In genomic region chr14:95408731-95409471, GRCh38 we compare ENCODE assay signal across 18 cellular contexts.
DNase-seq lines count a peak whose midpoint lies in the region; ATAC-seq and TF ChIP-seq lines count a peak whose summit lies in the region.
"Had no signal": no experiment of that assay in that cellular context is flagged by ENCODE, and none has a peak within 500 bp of the region (broad histone marks: within the 10 kb centered on the region; RNA-seq: fewer than 3 reads in every experiment).

No MANE protein-coding gene starts in this region.

- no peak for TF ChIP-seq POLR2A in adrenal gland (IDR thresholded peaks at IDR 0.05)

- ATAC-seq in GM19397 (IDR thresholded peaks at IDR 0.05; ENCODE audit: unreplicated experiment) = no peak
- ATAC-seq: activated CD8-positive, alpha-beta T cell treated with anti-CD3 and anti-CD28 coated beads for 36 hours; activated T-cell treated with anti-CD3 and anti-CD28 coated beads, Interleukin-2, amount 50 U/mL, for 4 hours; esophagus mucosa had no signal

- peaks cover 19% of the 10 kb centered on the region for H3K4me1 Mint-ChIP-seq in chondrocyte (ENCODE audit: low read depth)
- peaks cover 30% of the 10 kb centered on the region for H3K4me1 Mint-ChIP-seq in osteocyte (ENCODE audit: unreplicated experiment)

- H3K27ac Mint-ChIP-seq in chondrocyte (ENCODE audit: unreplicated experiment) (peak overlapping the region; percentile 57), osteocyte (ENCODE audit: unreplicated experiment) (peak overlapping the region; percentile 60)
- H3K27ac Mint-ChIP-seq: activated B cell treated with CpG ODN at 0.5 μM for 24 hours; activated CD8-positive, alpha-beta T cell treated with anti-CD3 and anti-CD28 coated beads for 36 hours; activated naive CD8-positive, alpha-beta T cell had no signal

- H3K4me3 Mint-ChIP-seq in chondrocyte (ENCODE audit: unreplicated experiment) (no peak overlapping the region), osteocyte (ENCODE audit: unreplicated experiment) (no peak overlapping the region)
- H3K4me3 Mint-ChIP-seq: activated B cell treated with CpG ODN at 0.5 μM for 24 hours; activated CD8-positive, alpha-beta T cell treated with anti-CD3 and anti-CD28 coated beads for 36 hours; activated naive CD8-positive, alpha-beta T cell; activated T-cell treated with anti-CD3 and anti-CD28 coated beads, Interleukin-2, amount 50 U/mL, for 4 hours had no signal

- TF ChIP-seq CTCF in chondrocyte (IDR thresholded peaks at IDR 0.05) (no peak), right atrium auricular region (IDR thresholded peaks at IDR 0.05) (no peak), osteocyte (IDR thresholded peaks at IDR 0.05) (no peak), adrenal gland (IDR thresholded peaks at IDR 0.05) (no peak)

- H3K4me1 ChIP-seq in right atrium auricular region (peaks cover 0 to 29% of the 10 kb centered on the region in 2 donors), adrenal gland (replicated peaks in 1 of 2) (no peaks in the 10 kb centered on the region)
- H3K4me1 ChIP-seq: parathyroid adenoma had no signal

- intact Hi-C loops in adrenal gland (cut with DNase I) = no loop called here

- no peak overlapping the region for H3K4me3 ChIP-seq in right atrium auricular region
- H3K4me3 ChIP-seq in adrenal gland = no peak overlapping the region

- H3K27ac ChIP-seq in right atrium auricular region (peak overlapping the region; percentile 54 to 56), temporal lobe (ENCODE audit: low read depth, low read length) (peak overlapping the region; percentile 88), adrenal gland (peak overlapping the region in 1 of 5 donors; percentile 32)
- H3K27ac ChIP-seq: parathyroid adenoma had no signal

- H3K36me3 Mint-ChIP-seq in chondrocyte (ENCODE audit: low read depth) = no peaks in the 10 kb centered on the region
- H3K36me3 Mint-ChIP-seq in osteocyte (ENCODE audit: unreplicated experiment) = peaks cover 38% of the 10 kb centered on the region

- no peaks in the 10 kb centered on the region for H3K9me3 ChIP-seq in right atrium auricular region
- H3K9me3 ChIP-seq in adrenal gland (replicated peaks in 1 of 3) = no peaks in the 10 kb centered on the region

- WGBS in adrenal gland, 4 donors = 81 to 90% (median 85%) methylated on average over 9 to 17 of the region's 17 CpGs

- H3K9me3 Mint-ChIP-seq in chondrocyte (ENCODE audit: low read depth) (no peaks in the 10 kb centered on the region), osteocyte (ENCODE audit: unreplicated experiment) (no peaks in the 10 kb centered on the region)
- H3K9me3 Mint-ChIP-seq: activated B cell treated with CpG ODN at 0.5 μM for 24 hours; activated CD8-positive, alpha-beta T cell treated with anti-CD3 and anti-CD28 coated beads for 36 hours; activated T-cell treated with anti-CD3 and anti-CD28 coated beads, Interleukin-2, amount 50 U/mL, for 4 hours had no signal

- DNase-seq in chondrocyte (ENCODE audit: low spot score) (no peak), right atrium auricular region (ENCODE audit: low spot score) (no peak), osteocyte (ENCODE audit: extremely low spot score, unreplicated experiment) (no peak), HT-29 (ENCODE audit: low spot score) (no peak), adrenal gland (no peak)
- no peak for DNase-seq in stimulated activated CD4-positive, alpha-beta T cell treated with anti-CD3 and anti-CD28 coated beads, Interleukin-2, amount 100 ng/mL, for 24 hours
- DNase-seq: activated B cell treated with CpG ODN at 0.5 μM for 24 hours; activated CD8-positive, alpha-beta T cell treated with anti-CD3 and anti-CD28 coated beads for 36 hours; activated T-cell treated with anti-CD3 and anti-CD28 coated beads, Interleukin-2, amount 50 U/mL, for 4 hours; DMS79 treated with DMSO at 0.1 percent for 48 hours; effector CD4-positive, alpha-beta T cell; SIG-M5; T-helper 2 cell had no signal

- no peaks in the 10 kb centered on the region for H3K27me3 Mint-ChIP-seq in chondrocyte (ENCODE audit: low read depth)
- H3K27me3 Mint-ChIP-seq in osteocyte (ENCODE audit: unreplicated experiment) = no peaks in the 10 kb centered on the region
- H3K27me3 Mint-ChIP-seq: activated B cell treated with CpG ODN at 0.5 μM for 24 hours; activated CD8-positive, alpha-beta T cell treated with anti-CD3 and anti-CD28 coated beads for 36 hours; activated naive CD8-positive, alpha-beta T cell had no signal

- H3K27me3 ChIP-seq in right atrium auricular region (no peaks in the 10 kb centered on the region), adrenal gland (no peaks in the 10 kb centered on the region)

- H3K36me3 ChIP-seq in right atrium auricular region (no peaks in the 10 kb centered on the region), adrenal gland (replicated peaks in 1 of 2) (no peaks in the 10 kb centered on the region)
